ENCODE assay signal across 1 cellular context in genomic region chr17:27354491-27355081, GRCh38.
TF ChIP-seq lines count a peak whose summit lies in the region.

No MANE protein-coding gene starts in this region.

TF ChIP-seq in A549, 52 proteins besides CTCF, POLR2A, EP300 and RAD21 (continued from another document):
- TF ChIP-seq RNF2 (IDR thresholded peaks at IDR 0.05; ENCODE audit: borderline replicate concordance, low read depth) (no peak), CBX2 (IDR thresholded peaks at IDR 0.05; ENCODE audit: borderline replicate concordance, low read depth) (no peak), E2F6 (IDR thresholded peaks at IDR 0.05; ENCODE audit: borderline replicate concordance, low read depth) (no peak), HDAC2 (IDR thresholded peaks at IDR 0.05) (peak; percentile 89; the same call in 1 of the 2 replicates), SREBF2 (IDR thresholded peaks at IDR 0.05) (no peak), KDM1A (IDR thresholded peaks at IDR 0.05; ENCODE audit: low read depth) (peak; percentile 97), TP53 (CRISPR knock-in tag; IDR thresholded peaks at IDR 0.05) (no peak)
